In the genomic region with DNA sequence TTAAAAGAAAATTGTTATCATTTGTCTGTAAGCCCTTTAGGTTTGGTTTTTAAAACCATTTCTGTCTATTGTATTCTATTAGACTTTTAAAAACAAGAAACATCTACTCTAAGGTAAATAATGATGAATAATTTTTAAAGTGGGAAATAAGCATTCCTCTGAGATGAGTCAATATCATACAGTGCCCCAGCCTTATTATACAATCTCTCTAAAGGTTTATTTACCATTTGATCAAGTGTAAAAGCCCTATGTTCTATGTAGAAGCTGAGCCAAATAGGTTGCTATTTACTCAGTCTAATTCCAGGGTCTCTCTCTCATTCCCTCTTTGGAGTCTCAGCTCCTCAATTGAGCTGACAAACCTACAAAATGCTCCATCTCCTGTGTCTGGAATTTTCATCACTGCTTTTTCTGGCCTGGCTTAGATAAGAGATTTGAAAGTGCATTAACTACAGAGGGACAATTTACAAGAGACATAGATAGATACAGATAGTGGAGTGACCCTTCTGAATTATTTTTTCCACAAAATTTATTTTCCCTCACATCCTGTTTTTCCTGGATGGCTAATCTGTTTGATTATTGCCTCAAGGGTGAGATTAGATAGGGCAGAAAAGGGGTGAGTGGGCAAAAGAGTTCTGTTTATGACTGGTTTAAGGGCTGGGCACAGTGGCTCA, we compare ENCODE assay signal across 24 cellular contexts. TPM values are rescaled to one million over a fixed set of nuclear protein-coding genes. Genes with fewer than 3 reads are reported as not detected.
DNase-seq lines count a peak whose midpoint lies in the region; ATAC-seq, FAIRE-seq and TF ChIP-seq lines count a peak whose summit lies in the region.
"Had no signal": no experiment of that assay in that cellular context is flagged by ENCODE, and none has a peak within 500 bp of the region (broad histone marks: within the 10 kb centered on the region; RNA-seq: fewer than 3 reads in every experiment).

No MANE protein-coding gene starts in this region.

- no peak overlapping the region for H3K4me3 Mint-ChIP-seq in activated T-helper 2 cell treated with anti-CD3 and anti-CD28 coated beads, Interferon-gamma antibody, Interleukin-2, Interleukin-4, amounts not matched to agents 10 μg/mL and 5 μg/mL and 100 μg/mL, durations not matched to agents 14 hours and 24 hours and 36 hours (ENCODE audit: low read depth)
- H3K4me3 Mint-ChIP-seq: activated CD4-positive, alpha-beta T cell treated with anti-CD3 and anti-CD28 coated beads, Interleukin-2, amount 10 ng/mL, durations not matched to agents 7 days and 5 days; GM23338 had no signal

- no peak overlapping the region for H3K4me3 ChIP-seq in PC-3 (ENCODE audit: low read length)
- H3K4me3 ChIP-seq in mucosa of descending colon = no peak overlapping the region
- H3K4me3 ChIP-seq: esophagus muscularis mucosa, GM23338, uterus had no signal

- TF ChIP-seq CTCF in D721Med (IDR thresholded peaks at IDR 0.05; ENCODE audit: insufficient read depth, missing control alignments) (no peak), PC-3 (conservative IDR thresholded peaks at IDR 0.05; ENCODE audit: low read depth, low read length) (no peak), foreskin keratinocyte (conservative IDR thresholded peaks at IDR 0.05) (no peak), mucosa of descending colon (IDR thresholded peaks at IDR 0.05) (no peak)

- no peaks in the 10 kb centered on the region for H3K36me3 Mint-ChIP-seq in activated T-helper 2 cell treated with anti-CD3 and anti-CD28 coated beads, Interferon-gamma antibody, Interleukin-2, Interleukin-4, amounts not matched to agents 10 μg/mL and 5 μg/mL and 100 μg/mL, durations not matched to agents 14 hours and 24 hours and 36 hours (ENCODE audit: low read depth)

- H4K20me1 ChIP-seq in PC-3 (ENCODE audit: low read length) = no peaks in the 10 kb centered on the region

- ATAC-seq in PC-3 (peak; percentile 97), foreskin keratinocyte (peak; percentile 86), mucosa of descending colon (no peak)
- ATAC-seq: GM23338 had no signal

- H3K27ac ChIP-seq in PC-3 (ENCODE audit: low read length) = peak overlapping the region; percentile 7; the same call in 1 of the 2 replicates
- no peak overlapping the region for H3K27ac ChIP-seq in foreskin keratinocyte
- H3K27ac ChIP-seq: C4-2B, esophagus muscularis mucosa, uterus had no signal

- 0 out of 2 replicates have a peak, but pooled peaks cover 5% of the 10 kb centered on the region for H3K9me2 ChIP-seq in PC-3 (replicated peaks; ENCODE audit: low read length)

- H3K4me1 Mint-ChIP-seq in activated T-helper 2 cell treated with anti-CD3 and anti-CD28 coated beads, Interferon-gamma antibody, Interleukin-2, Interleukin-4, amounts not matched to agents 10 μg/mL and 5 μg/mL and 100 μg/mL, durations not matched to agents 14 hours and 24 hours and 36 hours (ENCODE audit: low read depth) = no peaks in the 10 kb centered on the region
- H3K4me1 Mint-ChIP-seq: activated CD4-positive, alpha-beta T cell treated with anti-CD3 and anti-CD28 coated beads, Interleukin-2, amount 10 ng/mL, durations not matched to agents 7 days and 5 days; GM23338 had no signal

- peak overlapping the region; percentile 49 for H3K4me2 ChIP-seq in PC-3 (ENCODE audit: low read length)
- H3K4me2 ChIP-seq: GM23338 had no signal

- H3K4me1 ChIP-seq in PC-3 (ENCODE audit: insufficient read depth, low read length) = peaks cover 17% of the 10 kb centered on the region
- peaks cover 4% of the 10 kb centered on the region for H3K4me1 ChIP-seq in foreskin keratinocyte
- H3K4me1 ChIP-seq in mucosa of descending colon (ENCODE audit: low read depth) = no peaks in the 10 kb centered on the region
- H3K4me1 ChIP-seq: esophagus muscularis mucosa, uterus had no signal

- H3K36me3 ChIP-seq in PC-3 (ENCODE audit: low read depth, low read length) = no peaks in the 10 kb centered on the region
- H3K36me3 ChIP-seq in mucosa of descending colon (ENCODE audit: low read depth) = no peaks in the 10 kb centered on the region
- H3K36me3 ChIP-seq: esophagus muscularis mucosa, uterus had no signal

- no peaks in the 10 kb centered on the region for H3K9me3 ChIP-seq in PC-3 (ENCODE audit: low read length)
- no peaks in the 10 kb centered on the region for H3K9me3 ChIP-seq in mucosa of descending colon
- H3K9me3 ChIP-seq: esophagus muscularis mucosa, uterus had no signal

- no peak overlapping the region for H3K9ac ChIP-seq in PC-3 (ENCODE audit: low read length)

- intact Hi-C loops in PC-3 (cut with micrococcal nuclease) (loop anchor here (1.0 to 2.0 kb wide), 3 partner anchors 9 to 167 kb away; no protein-coding TSS in a partner anchor), mucosa of descending colon (cut with DNase I, micrococcal nuclease) (no loop called here)
- intact Hi-C loops in activated T-helper 2 cell treated with anti-CD3 and anti-CD28 coated beads, Interferon-gamma antibody, Interleukin-2, Interleukin-4, amounts not matched to agents 10 μg/mL and 5 μg/mL and 100 μg/mL, durations not matched to agents 14 hours and 24 hours and 36 hours (cut with micrococcal nuclease) = no loop called here

- peaks cover 4% of the 10 kb centered on the region for H3F3A ChIP-seq in PC-3 (ENCODE audit: low read length, unreplicated experiment)

- no peak for DNase-seq in D721Med (ENCODE audit: insufficient read length, low spot score)
- DNase-seq in NCI-H1092 (lab: John Stamatoyannopoulos, UW) = peak; percentile 68
- DNase-seq in PC-3 = peak; percentile 93
- DNase-seq in foreskin keratinocyte = peak in 1 of 2 donors; percentile 29
- DNase-seq in activated T-helper 2 cell treated with anti-CD3 and anti-CD28 coated beads, Interferon-gamma antibody, Interleukin-2, Interleukin-4, amounts not matched to agents 10 μg/mL and 5 μg/mL and 100 μg/mL, durations not matched to agents 14 hours and 24 hours and 36 hours (ENCODE audit: low spot score) = no peak
- no peak for DNase-seq in NCI-H2107 (lab: John Stamatoyannopoulos, UW)
- no peak for DNase-seq in mucosa of descending colon
- DNase-seq in superior temporal gyrus (ENCODE audit: extremely low spot score) = no peak
- DNase-seq: ACHN; activated CD4-positive, alpha-beta T cell treated with anti-CD3 and anti-CD28 coated beads, Interleukin-2, amount 10 ng/mL, durations not matched to agents 7 days and 5 days; activated CD8-positive, alpha-beta memory T cell treated with anti-CD3 and anti-CD28 coated beads, Interleukin-2, amount 50 U/mL, for 48 hours; activated gamma-delta T cell; amniotic stem cell; effector CD8-positive, alpha-beta T cell; KBM-7; MV-4-11; occipital lobe; substantia nigra; uterus had no signal

- no peak overlapping the region for H2AFZ ChIP-seq in PC-3 (ENCODE audit: low read length)
- H2AFZ ChIP-seq: GM23338 had no signal

- FAIRE-seq in D721Med (lab: Jason Lieb, UNC) = peak; percentile 68
- FAIRE-seq: TTC549 had no signal

- no peaks in the 10 kb centered on the region for H3K27me3 Mint-ChIP-seq in activated T-helper 2 cell treated with anti-CD3 and anti-CD28 coated beads, Interferon-gamma antibody, Interleukin-2, Interleukin-4, amounts not matched to agents 10 μg/mL and 5 μg/mL and 100 μg/mL, durations not matched to agents 14 hours and 24 hours and 36 hours (ENCODE audit: low read depth)
- H3K27me3 Mint-ChIP-seq: activated CD4-positive, alpha-beta T cell treated with anti-CD3 and anti-CD28 coated beads, Interleukin-2, amount 10 ng/mL, durations not matched to agents 7 days and 5 days had no signal

- H3K27me3 ChIP-seq in PC-3 (ENCODE audit: low read length) (no peaks in the 10 kb centered on the region), foreskin keratinocyte (no peaks in the 10 kb centered on the region)
- H3K27me3 ChIP-seq: esophagus muscularis mucosa, uterus had no signal

- BruUV-seq in PC-3 (replicated peaks; lab: Mats Ljungman, UMichigan) = no TSS peak

- CTCF ChIA-PET in PC-3 (lab: Charles Lee) = interaction anchor here (1.0 kb wide), 1 partner anchor 227 kb away, joined by 4 read pairs; no protein-coding TSS in a partner anchor

- H3K27ac Mint-ChIP-seq in activated T-helper 2 cell treated with anti-CD3 and anti-CD28 coated beads, Interferon-gamma antibody, Interleukin-2, Interleukin-4, amounts not matched to agents 10 μg/mL and 5 μg/mL and 100 μg/mL, durations not matched to agents 14 hours and 24 hours and 36 hours = no peak overlapping the region
- H3K27ac Mint-ChIP-seq: activated CD4-positive, alpha-beta T cell treated with anti-CD3 and anti-CD28 coated beads, Interleukin-2, amount 10 ng/mL, durations not matched to agents 7 days and 5 days; GM23338 had no signal

- POLR2A ChIA-PET in PC-3 (lab: Charles Lee; ENCODE audit: unreplicated experiment) = no interaction called here

- H3K79me2 ChIP-seq in PC-3 (ENCODE audit: low read length) = no peaks in the 10 kb centered on the region

- peaks cover 9% of the 10 kb centered on the region for H3K9me3 Mint-ChIP-seq in activated T-helper 2 cell treated with anti-CD3 and anti-CD28 coated beads, Interferon-gamma antibody, Interleukin-2, Interleukin-4, amounts not matched to agents 10 μg/mL and 5 μg/mL and 100 μg/mL, durations not matched to agents 14 hours and 24 hours and 36 hours
- H3K9me3 Mint-ChIP-seq: activated CD4-positive, alpha-beta T cell treated with anti-CD3 and anti-CD28 coated beads, Interleukin-2, amount 10 ng/mL, durations not matched to agents 7 days and 5 days; GM23338 had no signal

RNA-seq across cellular contexts. Expression of a gene that starts 24.8 kb away (rescaled TPM):
- total RNA-seq in PC-3 (2014; rRNA removed) (not detected in 2 replicates), foreskin keratinocyte (not detected in 2 replicates), mucosa of descending colon (under 1 TPM in 2 of 3 donors, not detected in 1; 0.03 to 0.17 TPM)
- polyA plus RNA-seq in foreskin keratinocyte = not detected in 2 replicates
- not detected in 2 replicates for total RNA-seq in activated T-helper 2 cell treated with anti-CD3 and anti-CD28 coated beads, Interferon-gamma antibody, Interleukin-2, Interleukin-4, amounts not matched to agents 10 μg/mL and 5 μg/mL and 100 μg/mL, durations not matched to agents 14 hours and 24 hours and 36 hours
- total RNA-seq: activated CD4-positive, alpha-beta T cell treated with anti-CD3 and anti-CD28 coated beads, Interleukin-2, amount 10 ng/mL, durations not matched to agents 7 days and 5 days; glomerular endothelial cell had no signal

Comparison
In these comparisons a context has a peak if more than half of its experiments do, and no peak if none do; other contexts are left out.
1. DNase-seq: peak in NCI-H1092 (single experiment) and PC-3 (single experiment); none in D721Med (single experiment), activated T-helper 2 cell treated with anti-CD3 and anti-CD28 coated beads, Interferon-gamma antibody, Interleukin-2, Interleukin-4, amounts not matched to agents 10 μg/mL and 5 μg/mL and 100 μg/mL, durations not matched to agents 14 hours and 24 hours and 36 hours (single experiment), NCI-H2107 (single experiment), mucosa of descending colon (0 of 3) and superior temporal gyrus (single experiment).